21 cellular contexts compared by ENCODE assay signal in the genomic region with DNA sequence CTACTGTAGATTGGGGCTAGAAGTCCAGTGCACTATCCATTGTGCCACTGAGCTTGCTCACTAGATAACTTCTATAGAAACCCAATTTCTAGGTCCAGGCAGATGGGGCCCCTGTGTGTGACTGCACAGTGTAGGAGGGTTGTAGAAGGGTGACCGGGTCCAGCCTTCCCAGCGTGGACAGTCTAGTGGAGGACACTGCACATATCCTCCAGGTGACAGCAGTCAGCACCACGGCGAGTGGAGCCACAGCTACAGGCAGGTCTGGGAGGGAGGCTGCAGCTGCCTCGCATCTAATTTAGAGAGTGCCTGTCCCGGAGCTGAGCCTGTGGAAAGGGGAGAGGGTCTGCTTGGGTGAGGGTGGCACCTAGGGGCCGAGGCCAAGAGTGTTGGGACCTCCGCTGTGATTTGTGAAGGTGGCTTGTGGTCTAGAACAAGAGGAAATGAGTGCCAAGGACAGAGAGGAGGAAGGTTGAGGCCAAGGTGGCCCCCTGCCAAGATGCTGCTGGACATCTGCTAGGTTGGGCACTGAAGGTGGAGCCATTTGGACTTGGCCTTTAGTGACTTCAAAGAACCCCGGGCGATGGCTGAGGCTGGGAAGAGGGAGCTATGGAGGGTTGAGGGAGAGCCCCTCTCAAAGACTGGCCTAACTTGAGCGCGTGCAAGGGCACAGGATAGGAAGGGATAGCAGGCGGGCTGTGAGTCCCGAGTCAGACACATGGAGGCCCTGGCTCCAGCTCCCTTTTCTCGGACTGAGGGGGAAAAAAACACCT. TPM values are rescaled to one million over a fixed set of nuclear protein-coding genes. Genes with fewer than 3 reads are reported as not detected.
DNase-seq lines count a peak whose midpoint lies in the region; ATAC-seq lines count a peak whose summit lies in the region.
"Had no signal": no experiment of that assay in that cellular context is flagged by ENCODE, and none has a peak within 500 bp of the region (broad histone marks: within the 10 kb centered on the region; RNA-seq: fewer than 3 reads in every experiment).

No MANE protein-coding gene starts in this region.

- intact Hi-C loops in activated naive CD4-positive, alpha-beta T cell treated with anti-CD3 and anti-CD28 coated beads for 36 hours (cut with micrococcal nuclease) = no loop called here

- H3K4me1 Mint-ChIP-seq in activated naive CD4-positive, alpha-beta T cell treated with anti-CD3 and anti-CD28 coated beads for 36 hours (ENCODE audit: low read depth) = no peaks in the 10 kb centered on the region
- no peaks in the 10 kb centered on the region for H3K4me1 Mint-ChIP-seq in activated T-helper 17 cell treated with anti-CD3 and anti-CD28 coated beads, Interleukin-2, amount 50 U/mL, for 72 hours
- peaks cover 5 to 8% of the 10 kb centered on the region in 2 donors for H3K4me1 Mint-ChIP-seq in stimulated activated naive B cell treated with anti-CD40 and anti-IgM and Interleukin-4, amounts not matched to agents 10 μg/mL and 1 μg/mL and 100 μg/mL, for 72 hours

- H3K27ac Mint-ChIP-seq in activated naive CD4-positive, alpha-beta T cell treated with anti-CD3 and anti-CD28 coated beads for 36 hours = peak overlapping the region; percentile 63
- peak overlapping the region; percentile 19 for H3K27ac Mint-ChIP-seq in activated T-helper 17 cell treated with anti-CD3 and anti-CD28 coated beads, Interleukin-2, amount 50 U/mL, for 72 hours
- H3K27ac Mint-ChIP-seq in stimulated activated naive B cell treated with anti-CD40 and anti-IgM and Interleukin-4, amounts not matched to agents 10 μg/mL and 1 μg/mL and 100 μg/mL, for 72 hours = peak overlapping the region; percentile 67
- H3K27ac Mint-ChIP-seq: mesothelial cell of epicardium, nephron progenitor cell had no signal

- no peak for DNase-seq in activated naive CD4-positive, alpha-beta T cell treated with anti-CD3 and anti-CD28 coated beads for 36 hours
- no peak for DNase-seq in activated naive CD4-positive, alpha-beta T cell treated with anti-CD3 and anti-CD28 coated beads, Interleukin-2, amount 50 U/mL, for 16 hours
- DNase-seq in left lobe of liver (ENCODE audit: low spot score) = no peak
- no peak for DNase-seq in stimulated activated naive B cell treated with anti-CD40 and anti-IgM and Interleukin-4, amounts not matched to agents 10 μg/mL and 1 μg/mL and 100 μg/mL, for 72 hours
- DNase-seq in NCI-H748 treated with DMSO at 0.1 percent for 48 hours (lab: John Stamatoyannopoulos, UW) = no peak
- DNase-seq in stimulated activated CD4-positive, alpha-beta T cell treated with anti-CD3 and anti-CD28 coated beads, Interleukin-2, amount 100 ng/mL, for 48 hours = no peak
- no peak for DNase-seq in DMS79 treated with DMSO at 0.1 percent for 48 hours (lab: John Stamatoyannopoulos, UW)
- DNase-seq: activated CD4-positive, alpha-beta T cell treated with anti-CD3 and anti-CD28 coated beads for 4 hours; activated CD8-positive, alpha-beta memory T cell treated with anti-CD3 and anti-CD28 coated beads, Interleukin-2, amount 50 U/mL, for 48 hours; activated gamma-delta T cell; anterior cingulate cortex; effector CD8-positive, alpha-beta T cell; IMR-90; left cardiac atrium; NCI-H1436 treated with DMSO at 0.1 percent for 48 hours; NCI-H526 treated with DMSO at 0.1 percent for 48 hours; nephron progenitor cell; psoas muscle; stimulated activated CD4-positive, alpha-beta T cell treated with anti-CD3 and anti-CD28 coated beads, Interleukin-2, amount 100 ng/mL, for 24 hours had no signal

- H3K9me3 Mint-ChIP-seq in activated naive CD4-positive, alpha-beta T cell treated with anti-CD3 and anti-CD28 coated beads for 36 hours = no peaks in the 10 kb centered on the region
- H3K9me3 Mint-ChIP-seq in activated T-helper 17 cell treated with anti-CD3 and anti-CD28 coated beads, Interleukin-2, amount 50 U/mL, for 72 hours = no peaks in the 10 kb centered on the region
- H3K9me3 Mint-ChIP-seq in stimulated activated naive B cell treated with anti-CD40 and anti-IgM and Interleukin-4, amounts not matched to agents 10 μg/mL and 1 μg/mL and 100 μg/mL, for 72 hours = no peaks in the 10 kb centered on the region
- H3K9me3 Mint-ChIP-seq: mesothelial cell of epicardium, nephron progenitor cell had no signal

- H3K36me3 Mint-ChIP-seq in activated naive CD4-positive, alpha-beta T cell treated with anti-CD3 and anti-CD28 coated beads for 36 hours (ENCODE audit: low read depth) = peaks cover 10% of the 10 kb centered on the region
- H3K36me3 Mint-ChIP-seq in activated T-helper 17 cell treated with anti-CD3 and anti-CD28 coated beads, Interleukin-2, amount 50 U/mL, for 72 hours (ENCODE audit: low read depth) = peaks cover 33% of the 10 kb centered on the region
- peaks cover 41 to 59% of the 10 kb centered on the region in 2 donors for H3K36me3 Mint-ChIP-seq in stimulated activated naive B cell treated with anti-CD40 and anti-IgM and Interleukin-4, amounts not matched to agents 10 μg/mL and 1 μg/mL and 100 μg/mL, for 72 hours

- ATAC-seq in activated T-helper 17 cell treated with anti-CD3 and anti-CD28 coated beads, Interleukin-2, amount 50 U/mL, for 72 hours (replicated peaks) = no peak
- ATAC-seq in left lobe of liver = peak; percentile 29
- ATAC-seq in stimulated activated naive B cell treated with anti-CD40 and anti-IgM and Interleukin-4, amounts not matched to agents 10 μg/mL and 1 μg/mL and 100 μg/mL, for 72 hours (replicated peaks) = no peak
- ATAC-seq: left cardiac atrium, psoas muscle had no signal

- no peaks in the 10 kb centered on the region for H3K27me3 Mint-ChIP-seq in activated naive CD4-positive, alpha-beta T cell treated with anti-CD3 and anti-CD28 coated beads for 36 hours (ENCODE audit: low read depth)
- H3K27me3 Mint-ChIP-seq in activated T-helper 17 cell treated with anti-CD3 and anti-CD28 coated beads, Interleukin-2, amount 50 U/mL, for 72 hours = no peaks in the 10 kb centered on the region
- H3K27me3 Mint-ChIP-seq in stimulated activated naive B cell treated with anti-CD40 and anti-IgM and Interleukin-4, amounts not matched to agents 10 μg/mL and 1 μg/mL and 100 μg/mL, for 72 hours = no peaks in the 10 kb centered on the region

- CTCF ChIA-PET in activated naive CD4-positive, alpha-beta T cell treated with anti-CD3 and anti-CD28 coated beads for 36 hours (lab: Charles Lee) = no interaction called here

- H3K4me3 Mint-ChIP-seq in activated naive CD4-positive, alpha-beta T cell treated with anti-CD3 and anti-CD28 coated beads for 36 hours = no peak overlapping the region
- no peak overlapping the region for H3K4me3 Mint-ChIP-seq in activated T-helper 17 cell treated with anti-CD3 and anti-CD28 coated beads, Interleukin-2, amount 50 U/mL, for 72 hours
- no peak overlapping the region for H3K4me3 Mint-ChIP-seq in stimulated activated naive B cell treated with anti-CD40 and anti-IgM and Interleukin-4, amounts not matched to agents 10 μg/mL and 1 μg/mL and 100 μg/mL, for 72 hours
- H3K4me3 Mint-ChIP-seq: mesothelial cell of epicardium, nephron progenitor cell had no signal

RNA-seq across cellular contexts. Expression of gene TRAF3, which starts 46.0 kb away (rescaled TPM):
- total RNA-seq in activated naive CD4-positive, alpha-beta T cell treated with anti-CD3 and anti-CD28 coated beads for 36 hours = 10 to 100 TPM; 74.4 to 76.8 TPM
- total RNA-seq in activated T-helper 17 cell treated with anti-CD3 and anti-CD28 coated beads, Interleukin-2, amount 50 U/mL, for 72 hours = 100 to 1,000 TPM in 1 of 2 donors, 10 to 100 TPM in 1; 61.7 to 133 TPM
- total RNA-seq in left lobe of liver = 8.5 TPM
